Comparison of ENCODE assay signal across 7 cellular contexts in the genomic region with DNA sequence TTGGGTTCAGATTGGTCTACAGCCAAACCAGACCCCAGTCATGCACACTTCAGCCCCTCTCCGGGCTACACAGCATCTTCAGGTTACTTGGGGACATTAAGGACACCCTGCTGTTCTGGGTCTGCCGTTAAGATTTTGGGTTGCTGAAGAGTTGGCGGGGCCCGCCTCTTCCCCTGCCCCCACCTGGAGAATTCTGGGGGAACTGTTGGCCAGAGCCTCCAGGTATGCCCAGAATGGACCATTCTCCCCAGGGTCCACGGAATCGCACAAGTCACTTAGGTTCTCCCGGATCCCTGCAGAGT.
A peak's percentile ranks its signal among the peaks of the same experiment; 100 is the strongest.
DNase-seq lines count a peak whose midpoint lies in the region; ATAC-seq lines count a peak whose summit lies in the region.
"Had no signal": no experiment of that assay in that cellular context is flagged by ENCODE, and none has a peak within 500 bp of the region (broad histone marks: within the 10 kb centered on the region; RNA-seq: fewer than 3 reads in every experiment).

No MANE protein-coding gene starts in this region.

- H3K4me1 Mint-ChIP-seq in T-helper 2 cell treated with Interferon-gamma antibody and Interleukin-4, amounts not matched to agents 5 μg/mL and 100 μg/mL, for 36 hours (ENCODE audit: low read depth), result no peaks in the 10 kb centered on the region
- no peaks in the 10 kb centered on the region for H3K4me1 Mint-ChIP-seq in stimulated activated effector memory CD8-positive, alpha-beta T cell treated with anti-CD3 and anti-CD28 coated beads, Interleukin-12 subunit alpha, Interleukin-12 subunit beta, amount 100 ng/mL, for 72 hours

- H3K9ac ChIP-seq in endocrine pancreas (ENCODE audit: control insufficient read depth, insufficient read depth, low read length), result peak overlapping the region; percentile 31

- H3K27me3 Mint-ChIP-seq in T-helper 2 cell treated with Interferon-gamma antibody and Interleukin-4, amounts not matched to agents 5 μg/mL and 100 μg/mL, for 36 hours (ENCODE audit: low read depth), result peaks cover 31% of the 10 kb centered on the region

- H3K27ac Mint-ChIP-seq in T-helper 2 cell treated with Interferon-gamma antibody and Interleukin-4, amounts not matched to agents 5 μg/mL and 100 μg/mL, for 36 hours, result no peak overlapping the region
- H3K27ac Mint-ChIP-seq in stimulated activated effector memory CD8-positive, alpha-beta T cell treated with anti-CD3 and anti-CD28 coated beads, Interleukin-12 subunit alpha, Interleukin-12 subunit beta, amount 100 ng/mL, for 72 hours, result no peak overlapping the region

- peak overlapping the region; percentile 25 for H3K4me3 Mint-ChIP-seq in T-helper 2 cell treated with Interferon-gamma antibody and Interleukin-4, amounts not matched to agents 5 μg/mL and 100 μg/mL, for 36 hours
- peak overlapping the region; percentile 57 for H3K4me3 Mint-ChIP-seq in stimulated activated effector memory CD8-positive, alpha-beta T cell treated with anti-CD3 and anti-CD28 coated beads, Interleukin-12 subunit alpha, Interleukin-12 subunit beta, amount 100 ng/mL, for 72 hours

- no peak for ATAC-seq in stimulated activated effector memory CD8-positive, alpha-beta T cell treated with anti-CD3 and anti-CD28 coated beads, Interleukin-12 subunit alpha, Interleukin-12 subunit beta, amount 100 ng/mL, for 72 hours
- no peak for ATAC-seq in HG03439 (IDR thresholded peaks at IDR 0.05; ENCODE audit: unreplicated experiment)

- no peak overlapping the region for H3K4me3 ChIP-seq in endocrine pancreas (ENCODE audit: control insufficient read depth, insufficient read depth, low read length)

- no peaks in the 10 kb centered on the region for H3K4me1 ChIP-seq in endocrine pancreas (ENCODE audit: control insufficient read depth, insufficient read depth, low read length)

- H3K36me3 Mint-ChIP-seq in T-helper 2 cell treated with Interferon-gamma antibody and Interleukin-4, amounts not matched to agents 5 μg/mL and 100 μg/mL, for 36 hours (ENCODE audit: low read depth), result peaks cover 2% of the 10 kb centered on the region
- H3K36me3 Mint-ChIP-seq in stimulated activated effector memory CD8-positive, alpha-beta T cell treated with anti-CD3 and anti-CD28 coated beads, Interleukin-12 subunit alpha, Interleukin-12 subunit beta, amount 100 ng/mL, for 72 hours, result peaks cover 15% of the 10 kb centered on the region

- no peak for DNase-seq in T-helper 2 cell treated with Interferon-gamma antibody and Interleukin-4, amounts not matched to agents 5 μg/mL and 100 μg/mL, for 36 hours (ENCODE audit: low spot score)
- no peak for DNase-seq in T-helper 2 cell
- no peak for DNase-seq in stimulated activated effector memory CD8-positive, alpha-beta T cell treated with anti-CD3 and anti-CD28 coated beads, Interleukin-12 subunit alpha, Interleukin-12 subunit beta, amount 100 ng/mL, for 72 hours (ENCODE audit: low spot score in 2 of 2)
- no peak for DNase-seq in NCI-H2029 (lab: John Stamatoyannopoulos, UW)
- DNase-seq: SHP77 treated with DMSO at 0.1 percent for 48 hours had no signal

- H3K9me3 ChIP-seq in endocrine pancreas (ENCODE audit: control insufficient read depth, low read length), result no peaks in the 10 kb centered on the region

- no peaks in the 10 kb centered on the region for H3K9me3 Mint-ChIP-seq in T-helper 2 cell treated with Interferon-gamma antibody and Interleukin-4, amounts not matched to agents 5 μg/mL and 100 μg/mL, for 36 hours
- H3K9me3 Mint-ChIP-seq in stimulated activated effector memory CD8-positive, alpha-beta T cell treated with anti-CD3 and anti-CD28 coated beads, Interleukin-12 subunit alpha, Interleukin-12 subunit beta, amount 100 ng/mL, for 72 hours, result no peaks in the 10 kb centered on the region

- H3K27me3 ChIP-seq in endocrine pancreas (ENCODE audit: control insufficient read depth, insufficient read depth, low read length), result no peaks in the 10 kb centered on the region

- no peaks in the 10 kb centered on the region for H3K36me3 ChIP-seq in endocrine pancreas (ENCODE audit: control insufficient read depth, insufficient read depth, low read length)
